In genomic region chr17:49972486-49973270, GRCh38 we compare ENCODE assay signal across 1 cellular context.
A peak's percentile ranks its signal among the peaks of the same experiment; 100 is the strongest.
TF ChIP-seq lines count a peak whose summit lies in the region.

No MANE protein-coding gene starts in this region.

TF ChIP-seq in H1, 55 proteins besides CTCF, POLR2A, EP300 and RAD21:
- TF ChIP-seq JUN (IDR thresholded peaks at IDR 0.05; ENCODE audit: low read depth, low read length) (no peak), RBBP5 (IDR thresholded peaks at IDR 0.05; ENCODE audit: borderline replicate concordance, low read depth, low read length) (no peak), EZH2 (IDR thresholded peaks at IDR 0.05; ENCODE audit: low read depth, low read length, severe bottlenecking) (peak; percentile 97), CBX5 (IDR thresholded peaks at IDR 0.05; ENCODE audit: low read depth, low read length) (no peak), TEAD4 (IDR thresholded peaks at IDR 0.05; ENCODE audit: low read depth, low read length) (no peak), RNF2 (IDR thresholded peaks at IDR 0.05; ENCODE audit: borderline replicate concordance, low read depth, low read length, missing control alignments, poor library complexity, severe bottlenecking) (peak; percentile 28), CHD7 (IDR thresholded peaks at IDR 0.05; ENCODE audit: insufficient replicate concordance, low read length) (no peak), SIX5 (IDR thresholded peaks at IDR 0.05; ENCODE audit: low read depth, low read length) (no peak), SP1 (IDR thresholded peaks at IDR 0.05; ENCODE audit: low read depth, low read length) (no peak), GTF2F1 (IDR thresholded peaks at IDR 0.05; ENCODE audit: borderline replicate concordance, low read depth, low read length) (no peak), SAP30 (IDR thresholded peaks at IDR 0.05; ENCODE audit: insufficient read depth, insufficient replicate concordance, low read length) (no peak), FOSL1 (IDR thresholded peaks at IDR 0.05; ENCODE audit: insufficient read depth, low read depth, low read length) (no peak), SP4 (IDR thresholded peaks at IDR 0.05; ENCODE audit: low read length) (no peak), YY1 (IDR thresholded peaks at IDR 0.05; ENCODE audit: low read depth, low read length) (no peak), BCL11A (IDR thresholded peaks at IDR 0.05; ENCODE audit: low read depth in 2 of 2, low read length in 2 of 2) (no peak), ASH2L (IDR thresholded peaks at IDR 0.05; ENCODE audit: low read length) (no peak), MAX (IDR thresholded peaks at IDR 0.05) (no peak), ZNF274 (IDR thresholded peaks at IDR 0.05; ENCODE audit: borderline replicate concordance, extremely low read depth, low read length) (no peak), TBP (IDR thresholded peaks at IDR 0.05; ENCODE audit: low read depth, low read length) (peak; percentile 45; the same call in 1 of the 2 replicates), TAF1 (IDR thresholded peaks at IDR 0.05; ENCODE audit: low read depth, low read length) (no peak), CHD2 (IDR thresholded peaks at IDR 0.05; ENCODE audit: low read length) (no peak), RFX5 (IDR thresholded peaks at IDR 0.05; ENCODE audit: borderline replicate concordance, low read depth, low read length) (no peak), ATF3 (IDR thresholded peaks at IDR 0.05; ENCODE audit: insufficient read depth, low read depth, low read length) (no peak), SUZ12 (IDR thresholded peaks at IDR 0.05; ENCODE audit: low read length) (peak; percentile 95), SIRT6 (IDR thresholded peaks at IDR 0.05; ENCODE audit: low read length) (no peak), CBX8 (IDR thresholded peaks at IDR 0.05; ENCODE audit: borderline replicate concordance, low read depth, low read length) (no peak; the same call in 1 of the 2 replicates)
